10 cellular contexts compared by ENCODE assay signal in the genomic region with DNA sequence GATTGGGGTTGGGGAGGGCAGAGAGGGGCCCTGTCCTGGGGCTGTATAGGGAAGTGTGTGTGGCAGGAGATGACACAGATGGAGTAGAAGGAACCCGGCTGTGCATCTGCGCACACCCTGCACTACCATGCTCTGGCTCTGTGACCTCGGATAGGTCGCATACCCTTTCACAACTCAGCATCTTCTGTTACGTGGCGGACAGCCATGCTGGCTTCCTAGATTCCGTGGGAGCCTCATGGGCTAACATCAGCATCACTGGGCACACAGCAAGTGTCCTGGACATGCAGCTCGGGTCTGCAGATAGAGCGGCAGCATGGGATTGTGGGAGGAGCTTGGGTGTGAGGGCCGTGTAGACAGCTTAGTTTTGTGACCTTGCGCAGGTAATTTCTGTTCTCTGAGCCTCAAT. TPM values are rescaled to one million over a fixed set of nuclear protein-coding genes. Genes with fewer than 3 reads are reported as not detected.
DNase-seq lines count a peak whose midpoint lies in the region; ATAC-seq and TF ChIP-seq lines count a peak whose summit lies in the region.
"Had no signal": no experiment of that assay in that cellular context is flagged by ENCODE, and none has a peak within 500 bp of the region (broad histone marks: within the 10 kb centered on the region; RNA-seq: fewer than 3 reads in every experiment).

No MANE protein-coding gene starts in this region.

- CTCF ChIA-PET in T-cell (lab: Charles Lee), result interaction anchor here in 1 of 2 donors (0.7 to 2.2 kb wide), 2 partner anchors 10 to 19 kb away, joined by 3 to 10 read pairs; a partner anchor contains a TSS

- ATAC-seq in left cardiac atrium, result no peak
- no peak for ATAC-seq in T-cell (replicated peaks in 1 of 4)

- intact Hi-C loops in left ventricle myocardium inferior (cut with micrococcal nuclease) (no loop called here), left cardiac atrium (cut with DNase I) (loop anchor here in 1 of 2 donors (10.0 kb wide), 1 partner anchor 274 kb away; a partner anchor contains a TSS), ovary (cut with DNase I) (loop anchor here in 1 of 4 donors (10.0 kb wide), 1 partner anchor 64 kb away; no protein-coding TSS in a partner anchor)

- 88% methylated on average over 9 of the region's 11 CpGs for WGBS in hepatocyte (ENCODE audit: low lambda C conversion rate, missing lambda C conversion rate)
- WGBS in ovary, 3 donors, result 72 to 81% (median 78%) methylated on average over 11 of the region's 11 CpGs

- no peak for TF ChIP-seq POLR2A in ovary (IDR thresholded peaks at IDR 0.05)

- H3K27me3 ChIP-seq in left ventricle myocardium inferior (ENCODE audit: low read depth) (no peaks in the 10 kb centered on the region), hepatocyte (no peaks in the 10 kb centered on the region), ovary (no peaks in the 10 kb centered on the region)
- H3K27me3 ChIP-seq: uterus had no signal

- H3K4me2 ChIP-seq in hepatocyte, result peak overlapping the region; percentile 92

- no peak overlapping the region for H2AFZ ChIP-seq in hepatocyte

- peak overlapping the region; percentile 91 to 95 for H3K27ac Mint-ChIP-seq in T-cell
- H3K27ac Mint-ChIP-seq in type B pancreatic cell, result peak overlapping the region; percentile 64

- H3K27ac ChIP-seq in left ventricle myocardium inferior (replicated peaks) (peak overlapping the region; percentile 96), hepatocyte (peak overlapping the region; percentile 100), ovary (no peak overlapping the region)

- DNase-seq in left ventricle myocardium inferior (no peak), left cardiac atrium (no peak), T-cell (no peak), hepatocyte (ENCODE audit: low spot score) (no peak), type B pancreatic cell (ENCODE audit: extremely low spot score, unreplicated experiment) (no peak), NCI-H2029 treated with DMSO at 0.1 percent for 48 hours (lab: John Stamatoyannopoulos, UW) (no peak), ovary (no peak), GOT3 (lab: John Stamatoyannopoulos, UW) (no peak)
- DNase-seq: central memory CD4-positive, alpha-beta T cell; uterus had no signal

- H3K4me3 Mint-ChIP-seq in T-cell (peak overlapping the region; percentile 85 to 91 (median 90)), type B pancreatic cell (peak overlapping the region; percentile 94)

- H3K79me2 ChIP-seq in hepatocyte, result peaks cover 83% of the 10 kb centered on the region

- POLR2A ChIA-PET in T-cell (lab: Charles Lee), result no interaction called here

- H3K36me3 ChIP-seq in left ventricle myocardium inferior (peaks cover 27% of the 10 kb centered on the region), hepatocyte (replicated peaks; ENCODE audit: insufficient read depth, low read depth) (no peaks in the 10 kb centered on the region), ovary (no peaks in the 10 kb centered on the region)
- H3K36me3 ChIP-seq: uterus had no signal

- H3K9me3 ChIP-seq in left ventricle myocardium inferior (replicated peaks) (no peaks in the 10 kb centered on the region), hepatocyte (ENCODE audit: low read depth) (no peaks in the 10 kb centered on the region), ovary (no peaks in the 10 kb centered on the region)
- H3K9me3 ChIP-seq: uterus had no signal

- H4K20me1 ChIP-seq in hepatocyte (ENCODE audit: insufficient read depth, poor library complexity, severe bottlenecking), result peaks cover 25% of the 10 kb centered on the region

- H3K27me3 Mint-ChIP-seq in T-cell, result no peaks in the 10 kb centered on the region
- no peaks in the 10 kb centered on the region for H3K27me3 Mint-ChIP-seq in type B pancreatic cell

- TF ChIP-seq EP300 in ovary (IDR thresholded peaks at IDR 0.05), result no peak

- peaks cover 24% of the 10 kb centered on the region for H3K36me3 Mint-ChIP-seq in T-cell
- H3K36me3 Mint-ChIP-seq in type B pancreatic cell, result peaks cover 4% of the 10 kb centered on the region

- TF ChIP-seq CTCF in left ventricle myocardium inferior (IDR thresholded peaks at IDR 0.05; ENCODE audit: borderline replicate concordance) (no peak), hepatocyte (IDR thresholded peaks at IDR 0.05; ENCODE audit: poor library complexity) (no peak), type B pancreatic cell (conservative IDR thresholded peaks at IDR 0.05) (no peak), ovary (IDR thresholded peaks at IDR 0.05) (no peak)

- peak overlapping the region; percentile 98 for H3K4me3 ChIP-seq in left ventricle myocardium inferior
- no peak overlapping the region for H3K4me3 ChIP-seq in hepatocyte
- no peak overlapping the region for H3K4me3 ChIP-seq in ovary

- peaks cover 73% of the 10 kb centered on the region for H3K4me1 ChIP-seq in left ventricle myocardium inferior
- peaks cover 25% of the 10 kb centered on the region for H3K4me1 ChIP-seq in hepatocyte (ENCODE audit: insufficient read depth)
- H3K4me1 ChIP-seq in ovary (ENCODE audit: insufficient read depth), result peaks cover 14% of the 10 kb centered on the region

- H3K4me1 Mint-ChIP-seq in T-cell (peaks cover 59 to 67% (median 59%) of the 10 kb centered on the region in 3 donors), type B pancreatic cell (ENCODE audit: unreplicated experiment) (peaks cover 28% of the 10 kb centered on the region)

- H3K9me2 ChIP-seq in hepatocyte (replicated peaks; ENCODE audit: insufficient read depth), result no peaks in the 10 kb centered on the region

- no peaks in the 10 kb centered on the region for H3K9me3 Mint-ChIP-seq in T-cell
- H3K9me3 Mint-ChIP-seq in type B pancreatic cell, result no peaks in the 10 kb centered on the region

RNA-seq across cellular contexts. Expression of a gene that starts 9.2 kb away (rescaled TPM):
- 39.2 TPM for total RNA-seq in left ventricle myocardium inferior
- total RNA-seq in left cardiac atrium, result 10 to 100 TPM; 31.3 to 41.6 TPM
- total RNA-seq in T-cell, result 10 to 100 TPM; 29.1 to 55.3 (median 35.9) TPM
- total RNA-seq in hepatocyte, result 40.3 and 44.0 TPM in 2 replicates
- polyA plus RNA-seq in hepatocyte, result 84.4 and 95.5 TPM in 2 replicates
- 37.9 and 38.9 TPM in 2 replicates for total RNA-seq in type B pancreatic cell (ENCODE audit: low replicate concordance)
- 10 to 100 TPM in 6 of 7 donors, 1 to 10 TPM in 1; 8.5 to 22.0 (median 16.6) TPM for total RNA-seq in ovary
- 10 to 100 TPM; 15.1 to 27.0 TPM for polyA plus RNA-seq in ovary

RNA-seq across cellular contexts. Expression of a gene that starts 9.4 kb away (rescaled TPM):
- total RNA-seq in left ventricle myocardium inferior, result 686 TPM
- 100 to 1,000 TPM; 814 to 826 TPM for total RNA-seq in left cardiac atrium
- total RNA-seq in T-cell, result 1,000 to 10,000 TPM; 1,564 to 1,845 (median 1,785) TPM
- total RNA-seq in hepatocyte, result 1,257 and 1,574 TPM in 2 replicates
- 927 and 1,057 TPM in 2 replicates for polyA plus RNA-seq in hepatocyte
- total RNA-seq in type B pancreatic cell (ENCODE audit: low replicate concordance), result 1,370 and 1,381 TPM in 2 replicates
- 1,000 to 10,000 TPM; 1,648 to 7,796 (median 2,205) TPM for total RNA-seq in ovary
- 1,000 to 10,000 TPM in 1 of 2 donors, 100 to 1,000 TPM in 1; 752 to 6,017 TPM for polyA plus RNA-seq in ovary

RNA-seq across cellular contexts. Expression of a gene that starts 17.9 kb away (rescaled TPM):
- total RNA-seq in left ventricle myocardium inferior (not detected), left cardiac atrium (not detected), T-cell (not detected), hepatocyte (not detected in 2 replicates), type B pancreatic cell (ENCODE audit: low replicate concordance) (0.75 TPM in 1 of 2 replicates, not detected in the other), ovary (10 to 100 TPM in 1 of 7 donors, 1 to 10 TPM in 2, under 1 TPM in 1, not detected in 3; 0.94 to 22.5 (median 1.4) TPM)
- polyA plus RNA-seq in hepatocyte (not detected in 2 replicates), ovary (not detected)

Comparison
In these comparisons a context has a peak if more than half of its experiments do, and no peak if none do; other contexts are left out.
1. H3K27ac ChIP-seq: peak in left ventricle myocardium inferior (single experiment) and hepatocyte (single experiment); none in ovary (0 of 2).